23 cellular contexts compared by ENCODE assay signal in genomic region chr5:107794731-107795130, GRCh38.
A peak's percentile ranks its signal among the peaks of the same experiment; 100 is the strongest.
DNase-seq lines count a peak whose midpoint lies in the region; ATAC-seq, FAIRE-seq and TF ChIP-seq lines count a peak whose summit lies in the region.
"Had no signal": no experiment of that assay in that cellular context is flagged by ENCODE, and none has a peak within 500 bp of the region (broad histone marks: within the 10 kb centered on the region; RNA-seq: fewer than 3 reads in every experiment).

No MANE protein-coding gene starts in this region.

- H3K4me3 ChIP-seq in MG63 (no peak overlapping the region), astrocyte (ENCODE audit: insufficient read depth, low read depth, low read length) (no peak overlapping the region)
- H3K4me3 ChIP-seq: GM12878 had no signal

- H3K27me3 ChIP-seq in MG63 (no peaks in the 10 kb centered on the region), astrocyte (ENCODE audit: insufficient read depth, low read length) (no peaks in the 10 kb centered on the region)

- no peak overlapping the region for H3K27ac Mint-ChIP-seq in astrocyte (ENCODE audit: unreplicated experiment)
- H3K27ac Mint-ChIP-seq: B cell; CD4-positive, CD25-positive, alpha-beta regulatory T cell had no signal

- H3K27me3 Mint-ChIP-seq in astrocyte (ENCODE audit: low read depth, unreplicated experiment), result peaks cover 2% of the 10 kb centered on the region
- H3K27me3 Mint-ChIP-seq: B cell; CD4-positive, CD25-positive, alpha-beta regulatory T cell had no signal

- no peaks in the 10 kb centered on the region for H3K4me1 Mint-ChIP-seq in astrocyte (ENCODE audit: low read depth, unreplicated experiment)
- H3K4me1 Mint-ChIP-seq: B cell; CD4-positive, CD25-positive, alpha-beta regulatory T cell had no signal

- no peak for TF ChIP-seq CTCF in astrocyte (IDR thresholded peaks at IDR 0.05; ENCODE audit: insufficient read depth, low read depth, low read length)

- H3K4me3 Mint-ChIP-seq in astrocyte (ENCODE audit: unreplicated experiment), result no peak overlapping the region
- H3K4me3 Mint-ChIP-seq: B cell; CD4-positive, CD25-positive, alpha-beta regulatory T cell had no signal

- H3K36me3 ChIP-seq in MG63 (no peaks in the 10 kb centered on the region), astrocyte (ENCODE audit: insufficient read depth, low read length) (no peaks in the 10 kb centered on the region)

- DNase-seq in Ammon's horn (ENCODE audit: low spot score), result peak; percentile 33
- peak; percentile 19 for DNase-seq in MG63
- peak; percentile 60 for DNase-seq in astrocyte (ENCODE audit: low read depth)
- no peak for DNase-seq in UCSD-AML1 (lab: John Stamatoyannopoulos, UW; ENCODE audit: unreplicated experiment)
- no peak for DNase-seq in activated CD8-positive, alpha-beta memory T cell treated with anti-CD3 and anti-CD28 coated beads, Interleukin-2, amount 50 U/mL, for 4 hours
- DNase-seq: Caco-2; CD4-positive, CD25-positive, alpha-beta regulatory T cell; GOT3; IMR-90; Karpas-422; MM.1S; NCI-H1105; NCI-H2029 treated with DMSO at 0.1 percent for 48 hours; NCI-H524 treated with DMSO at 0.1 percent for 48 hours; OCI-M1; SHP77 treated with DMSO at 0.1 percent for 48 hours had no signal

- no peaks in the 10 kb centered on the region for H3K9me3 ChIP-seq in MG63
- H3K9me3 ChIP-seq in astrocyte (ENCODE audit: insufficient read depth, low read depth, low read length), result no peaks in the 10 kb centered on the region
- H3K9me3 ChIP-seq: Caco-2 had no signal

- no peaks in the 10 kb centered on the region for H3K79me2 ChIP-seq in astrocyte (ENCODE audit: insufficient read depth, low read length)

- H3K27ac ChIP-seq in astrocyte (ENCODE audit: low read depth, low read length), result no peak overlapping the region

- H3K4me1 ChIP-seq in astrocyte (ENCODE audit: insufficient read depth, low read length), result no peaks in the 10 kb centered on the region
- H3K4me1 ChIP-seq: Caco-2 had no signal

- no peaks in the 10 kb centered on the region for H4K20me1 ChIP-seq in astrocyte (ENCODE audit: insufficient read depth, low read length)

- no peak overlapping the region for H3K4me2 ChIP-seq in astrocyte (ENCODE audit: low read length)

- no peak overlapping the region for H2AFZ ChIP-seq in astrocyte (ENCODE audit: low read depth, low read length)

- FAIRE-seq in astrocyte (lab: Jason Lieb, UNC) (no peak), islet of Langerhans (lab: Jason Lieb, UNC) (peak; percentile 91)
- FAIRE-seq: GM12878, GM18507 had no signal

- peaks cover 11% of the 10 kb centered on the region for H3K9me3 Mint-ChIP-seq in astrocyte (ENCODE audit: unreplicated experiment)

- ATAC-seq in GM18858 (IDR thresholded peaks at IDR 0.05; ENCODE audit: unreplicated experiment), result no peak
- no peak for ATAC-seq in HG03571 (IDR thresholded peaks at IDR 0.05; ENCODE audit: unreplicated experiment)
- ATAC-seq: GM12878, SK-N-SH treated with all-trans-retinoic acid at 6 μM for 48 hours had no signal

- no peak overlapping the region for H3K9ac ChIP-seq in astrocyte (ENCODE audit: low read length)

- H3K36me3 Mint-ChIP-seq in astrocyte (ENCODE audit: low read depth, unreplicated experiment), result no peaks in the 10 kb centered on the region
- H3K36me3 Mint-ChIP-seq: CD4-positive, CD25-positive, alpha-beta regulatory T cell had no signal

Comparison
In these comparisons a context has a peak if more than half of its experiments do, and no peak if none do; other contexts are left out.
1. DNase-seq: peak in Ammon's horn (single experiment), MG63 (single experiment) and astrocyte (single experiment); none in UCSD-AML1 (single experiment) and activated CD8-positive, alpha-beta memory T cell treated with anti-CD3 and anti-CD28 coated beads, Interleukin-2, amount 50 U/mL, for 4 hours (single experiment).